ENCODE assay signal across 8 cellular contexts in genomic region chr11:61968758-61969390, GRCh38. TPM values are rescaled to one million over a fixed set of nuclear protein-coding genes. Genes with fewer than 3 reads are reported as not detected.
DNase-seq lines count a peak whose midpoint lies in the region; ATAC-seq and TF ChIP-seq lines count a peak whose summit lies in the region.

No MANE protein-coding gene starts in this region.

- in situ Hi-C loops in GM23248 (cut with MboI) = no loop called here

- H2AFZ ChIP-seq in GM23248 = 0 out of 2 replicates have a peak overlapping the region, but pooled peaks have one; percentile 78

- H3K79me2 ChIP-seq in GM23248 (ENCODE audit: insufficient read depth) = peaks cover 43% of the 10 kb centered on the region

- 91% methylated on average over 16 of the region's 16 CpGs for WGBS in GM23248 (ENCODE audit: low coverage in 1 of 2, low lambda C conversion rate in 2 of 2, missing lambda C conversion rate in 2 of 2), 2 experiments

- peak overlapping the region; percentile 98 for H3K4me3 ChIP-seq in GM23248
- H3K4me3 ChIP-seq in iPS-15b (ENCODE audit: low read depth, low read length) = peak overlapping the region; percentile 99
- H3K4me3 ChIP-seq in skeletal muscle satellite cell (ENCODE audit: low read length) = peak overlapping the region; percentile 99

- DNase-seq in GM23248 (no peak), SK-N-DZ (ENCODE audit: low spot score) (no peak), middle frontal gyrus (ENCODE audit: extremely low spot score, low spot score) (no peak), cortex of kidney (lab: John Stamatoyannopoulos, UW) (no peak)
- DNase-seq in activated CD8-positive, alpha-beta T cell treated with anti-CD3 and anti-CD28 coated beads for 36 hours = no peak

- no peaks in the 10 kb centered on the region for H3K9me2 ChIP-seq in GM23248 (ENCODE audit: insufficient read depth)

- peaks cover 16% of the 10 kb centered on the region for H4K20me1 ChIP-seq in GM23248 (ENCODE audit: insufficient read depth)

- peak overlapping the region; percentile 91 for H3K27ac Mint-ChIP-seq in activated CD8-positive, alpha-beta T cell treated with anti-CD3 and anti-CD28 coated beads for 36 hours

- H3K9me3 Mint-ChIP-seq in activated CD8-positive, alpha-beta T cell treated with anti-CD3 and anti-CD28 coated beads for 36 hours = no peaks in the 10 kb centered on the region

- peaks cover 81% of the 10 kb centered on the region for H3F3A ChIP-seq in GM23248 (ENCODE audit: insufficient read depth)

- peak overlapping the region; percentile 97 for H3K9ac ChIP-seq in GM23248
- H3K9ac ChIP-seq in iPS-15b (ENCODE audit: low read depth, low read length) = peak overlapping the region; percentile 98
- H3K9ac ChIP-seq in skeletal muscle satellite cell (ENCODE audit: low read depth, low read length) = peak overlapping the region; percentile 96

- POLR2A ChIA-PET in activated CD8-positive, alpha-beta T cell treated with anti-CD3 and anti-CD28 coated beads for 36 hours (lab: Charles Lee) = interaction anchor here (0.6 to 4.3 kb wide), 8 partner anchors 9 to 177 kb away, joined by 3 to 17 read pairs (median 4); no protein-coding TSS in a partner anchor

- H3K4me1 Mint-ChIP-seq in activated CD8-positive, alpha-beta T cell treated with anti-CD3 and anti-CD28 coated beads for 36 hours (ENCODE audit: low read depth) = peaks cover 67% of the 10 kb centered on the region

- CTCF ChIA-PET in activated CD8-positive, alpha-beta T cell treated with anti-CD3 and anti-CD28 coated beads for 36 hours (lab: Charles Lee) = interaction anchor here (1.6 to 5.1 kb wide), 5 partner anchors 22 to 172 kb away, joined by 3 to 36 read pairs (median 13); no protein-coding TSS in a partner anchor

- ATAC-seq in activated CD8-positive, alpha-beta T cell treated with anti-CD3 and anti-CD28 coated beads for 36 hours = no peak
- ATAC-seq in GM18867 (IDR thresholded peaks at IDR 0.05; ENCODE audit: unreplicated experiment) = no peak

- TF ChIP-seq CTCF in activated CD8-positive, alpha-beta T cell treated with anti-CD3 and anti-CD28 coated beads for 36 hours (IDR thresholded peaks at IDR 0.05) = no peak

- peak overlapping the region; percentile 99 for H3K27ac ChIP-seq in GM23248

- H3K4me1 ChIP-seq in GM23248 (ENCODE audit: insufficient read depth) (peaks cover 61% of the 10 kb centered on the region), iPS-15b (ENCODE audit: control insufficient read depth, insufficient read depth, low read length) (peaks cover 24% of the 10 kb centered on the region), skeletal muscle satellite cell (ENCODE audit: control insufficient read depth, insufficient read depth, low read length) (peaks cover 63% of the 10 kb centered on the region)

- H3K27me3 ChIP-seq in GM23248 (replicated peaks; ENCODE audit: insufficient read depth) (no peaks in the 10 kb centered on the region), iPS-15b (ENCODE audit: control insufficient read depth, insufficient read depth, low read length) (no peaks in the 10 kb centered on the region), skeletal muscle satellite cell (ENCODE audit: control insufficient read depth, insufficient read depth, low read length) (no peaks in the 10 kb centered on the region)

- H3K9me3 ChIP-seq in GM23248 (ENCODE audit: low read depth) (no peaks in the 10 kb centered on the region), iPS-15b (ENCODE audit: control insufficient read depth, insufficient read depth, low read length) (no peaks in the 10 kb centered on the region), skeletal muscle satellite cell (replicated peaks; ENCODE audit: low read length) (no peaks in the 10 kb centered on the region)

- H3K27me3 Mint-ChIP-seq in activated CD8-positive, alpha-beta T cell treated with anti-CD3 and anti-CD28 coated beads for 36 hours = no peaks in the 10 kb centered on the region

- H3K36me3 ChIP-seq in GM23248 (ENCODE audit: low read depth) (peaks cover 28% of the 10 kb centered on the region), iPS-15b (ENCODE audit: control insufficient read depth, insufficient read depth, low read length) (peaks cover 16% of the 10 kb centered on the region), skeletal muscle satellite cell (ENCODE audit: insufficient read depth, low read length) (peaks cover 31% of the 10 kb centered on the region)

- H3K4me3 Mint-ChIP-seq in activated CD8-positive, alpha-beta T cell treated with anti-CD3 and anti-CD28 coated beads for 36 hours = peak overlapping the region; percentile 86

- H3K36me3 Mint-ChIP-seq in activated CD8-positive, alpha-beta T cell treated with anti-CD3 and anti-CD28 coated beads for 36 hours (ENCODE audit: low read depth) = peaks cover 28% of the 10 kb centered on the region

- H3K4me2 ChIP-seq in GM23248 (ENCODE audit: unreplicated experiment) (peak overlapping the region; percentile 78), skeletal muscle satellite cell (ENCODE audit: low read length) (peak overlapping the region; percentile 96)

- intact Hi-C loops in activated CD8-positive, alpha-beta T cell treated with anti-CD3 and anti-CD28 coated beads for 36 hours (cut with micrococcal nuclease) = loop anchor here (10.0 kb wide), 1 partner anchor 116 kb away; no protein-coding TSS in a partner anchor

RNA-seq across cellular contexts. Expression of gene FTH1, which starts 1.4 kb away (rescaled TPM):
- total RNA-seq in GM23248 (2014; rRNA removed; shearing (Covaris generic)) = 393 and 473 TPM in 2 replicates
- polyA plus RNA-seq in GM23248 (2016; fragmentation: Nextera tagmentation; extraction: Ambion mirVana) = 10,305 and 10,611 TPM in 2 replicates
- total RNA-seq in activated CD8-positive, alpha-beta T cell treated with anti-CD3 and anti-CD28 coated beads for 36 hours = 100 to 1,000 TPM; 700 to 729 TPM
- total RNA-seq in skeletal muscle satellite cell (2012; rRNA removed) = 1,132 and 1,151 TPM in 2 replicates
- polyA plus RNA-seq in SK-N-DZ (2014; cell fraction: cytosol; rRNA removed) = 136 and 163 TPM in 2 replicates
- polyA plus RNA-seq in SK-N-DZ (2014; cell fraction: nucleus; rRNA removed) = 112 and 279 TPM in 2 replicates

RNA-seq across cellular contexts. Expression of gene BEST1, which starts 18.7 kb away (rescaled TPM):
- 4.7 and 5.1 TPM in 2 replicates for total RNA-seq in GM23248 (2014; rRNA removed; shearing (Covaris generic))
- 3.1 and 3.9 TPM in 2 replicates for polyA plus RNA-seq in GM23248 (2016; fragmentation: Nextera tagmentation; extraction: Ambion mirVana)
- under 1 TPM; 0.61 to 0.83 TPM for total RNA-seq in activated CD8-positive, alpha-beta T cell treated with anti-CD3 and anti-CD28 coated beads for 36 hours
- 3.1 and 6.6 TPM in 2 replicates for total RNA-seq in skeletal muscle satellite cell (2012; rRNA removed)
- polyA plus RNA-seq in SK-N-DZ (2014; cell fraction: cytosol; rRNA removed) = 0.90 and 1.5 TPM in 2 replicates
- 5.9 and 6.9 TPM in 2 replicates for polyA plus RNA-seq in SK-N-DZ (2014; cell fraction: nucleus; rRNA removed)

RNA-seq across cellular contexts. Expression of gene RAB3IL1, which starts 51.5 kb away (rescaled TPM):
- 6.6 and 7.5 TPM in 2 replicates for total RNA-seq in GM23248 (2014; rRNA removed; shearing (Covaris generic))
- polyA plus RNA-seq in GM23248 (2016; fragmentation: Nextera tagmentation; extraction: Ambion mirVana) = 2.8 and 3.3 TPM in 2 replicates
- total RNA-seq in activated CD8-positive, alpha-beta T cell treated with anti-CD3 and anti-CD28 coated beads for 36 hours = not detected
- 6.6 and 56.8 TPM in 2 replicates for total RNA-seq in skeletal muscle satellite cell (2012; rRNA removed)
- polyA plus RNA-seq in SK-N-DZ (2014; cell fraction: cytosol; rRNA removed) = 0.42 and 1.0 TPM in 2 replicates
- 2.1 and 2.9 TPM in 2 replicates for polyA plus RNA-seq in SK-N-DZ (2014; cell fraction: nucleus; rRNA removed)
